In genomic region chr14:49892301-49892635, GRCh38 we compare ENCODE assay signal across 8 cellular contexts.
DNase-seq lines count a peak whose midpoint lies in the region; ATAC-seq and TF ChIP-seq lines count a peak whose summit lies in the region.

No MANE protein-coding gene starts in this region.

- ATAC-seq in activated CD4-positive, CD25-positive, alpha-beta regulatory T cell treated with anti-CD3 and anti-CD28 coated beads, Interleukin-2, amount 50 U/mL, for 24 hours, result peak; percentile 8 to 9

- DNase-seq in activated CD4-positive, CD25-positive, alpha-beta regulatory T cell (lab: John Stamatoyannopoulos, UW), result no peak
- DNase-seq in HEK293T (ENCODE audit: extremely low spot score) (peak; percentile 50), NCI-H1092 (lab: John Stamatoyannopoulos, UW) (peak; percentile 58), SW480 (ENCODE audit: low spot score) (peak; percentile 75), iris pigment epithelial cell (ENCODE audit: low read depth) (peak; percentile 93)
- DNase-seq in central memory CD4-positive, alpha-beta T cell, result peak; percentile 67
- peak; percentile 62 for DNase-seq in stimulated activated CD4-positive, alpha-beta T cell treated with anti-CD3 and anti-CD28 coated beads, Interleukin-4, amount 100 ng/mL, for 24 hours

- POLR2A ChIA-PET in HEK293T (lab: Yijun Ruan, JAX), result interaction anchor here (0.6 to 2.7 kb wide), 28 partner anchors 11 to 298 kb away, joined by 3 to 25 read pairs (median 5); partner anchors contain the start of genes KLHDC2 and NEMF

- CTCF ChIA-PET in HEK293T (lab: Yijun Ruan, JAX), result interaction anchor here (1.2 to 1.8 kb wide), 2 partner anchors 26 to 31 kb away, joined by 5 to 12 read pairs; no protein-coding TSS in a partner anchor

TF ChIP-seq in HEK293T, 16 proteins besides CTCF, POLR2A, EP300 and RAD21:
- TF ChIP-seq PKNOX1 (IDR thresholded peaks at IDR 0.05) (peak; percentile 29; the same call in 1 of the 2 replicates), ZNF384 (IDR thresholded peaks at IDR 0.05) (no peak), CTBP1 (IDR thresholded peaks at IDR 0.05; ENCODE audit: borderline replicate concordance) (0 out of 2 replicates have a peak, but pooled peaks have one; percentile 4)
TF ChIP-seq in HEK293T: peak in this region for 2.

Comparison
In these comparisons a context has a peak if more than half of its experiments do, and no peak if none do; other contexts are left out.
1. DNase-seq: peak in HEK293T (single experiment), NCI-H1092 (single experiment), SW480 (single experiment), central memory CD4-positive, alpha-beta T cell (single experiment), iris pigment epithelial cell (single experiment) and stimulated activated CD4-positive, alpha-beta T cell treated with anti-CD3 and anti-CD28 coated beads, Interleukin-4, amount 100 ng/mL, for 24 hours (single experiment); none in activated CD4-positive, CD25-positive, alpha-beta regulatory T cell (0 of 4).